ENCODE assay signal across 20 cellular contexts in genomic region chr5:14737309-14737708, GRCh38.
"Had no signal": no experiment of that assay in that cellular context is flagged by ENCODE, and none has a peak within 500 bp of the region (broad histone marks: within the 10 kb centered on the region; RNA-seq: fewer than 3 reads in every experiment).

No MANE protein-coding gene starts in this region.

- ATAC-seq: gastroesophageal sphincter, lower lobe of right lung had no signal

- H3K9me3 Mint-ChIP-seq: activated naive CD8-positive, alpha-beta T cell treated with anti-CD3 and anti-CD28 coated beads, Interleukin-2, amount 10 ng/mL, durations not matched to agents 7 days and 5 days; mesothelial cell of epicardium; nephron progenitor cell; stimulated activated naive CD8-positive, alpha-beta T cell treated with anti-CD3 and anti-CD28 coated beads, Interleukin-15, Interleukin-2, amounts not matched to agents 100 ng/mL and 50 ng/mL, for 24 hours; T-helper 2 cell treated with Interferon-gamma antibody and Interleukin-4, amounts not matched to agents 5 μg/mL and 100 μg/mL, for 36 hours; type B pancreatic cell had no signal

- H3K4me1 Mint-ChIP-seq: mesothelial cell of epicardium had no signal

- H3K4me3 ChIP-seq: breast epithelium, gastroesophageal sphincter, lower lobe of right lung, skin epidermis, suprapubic skin had no signal

- H3K27ac Mint-ChIP-seq: activated naive CD8-positive, alpha-beta T cell treated with anti-CD3 and anti-CD28 coated beads, Interleukin-2, amount 10 ng/mL, durations not matched to agents 7 days and 5 days; mesothelial cell of epicardium; nephron progenitor cell; stimulated activated naive CD8-positive, alpha-beta T cell treated with anti-CD3 and anti-CD28 coated beads, Interleukin-15, Interleukin-2, amounts not matched to agents 100 ng/mL and 50 ng/mL, for 24 hours; T-helper 2 cell treated with Interferon-gamma antibody and Interleukin-4, amounts not matched to agents 5 μg/mL and 100 μg/mL, for 36 hours; type B pancreatic cell had no signal

- H3K4me1 ChIP-seq: breast epithelium, lower lobe of right lung, suprapubic skin had no signal

- H3K4me3 Mint-ChIP-seq: activated naive CD8-positive, alpha-beta T cell treated with anti-CD3 and anti-CD28 coated beads, Interleukin-2, amount 10 ng/mL, durations not matched to agents 7 days and 5 days; mesothelial cell of epicardium; nephron progenitor cell; stimulated activated naive CD8-positive, alpha-beta T cell treated with anti-CD3 and anti-CD28 coated beads, Interleukin-15, Interleukin-2, amounts not matched to agents 100 ng/mL and 50 ng/mL, for 24 hours; T-helper 2 cell treated with Interferon-gamma antibody and Interleukin-4, amounts not matched to agents 5 μg/mL and 100 μg/mL, for 36 hours; type B pancreatic cell had no signal

- DNase-seq: activated CD4-positive, alpha-beta T cell treated with anti-CD3 and anti-CD28 coated beads, Interleukin-2, amount 50 U/mL, for 48 hours; activated naive CD8-positive, alpha-beta T cell treated with anti-CD3 and anti-CD28 coated beads, Interleukin-2, amount 10 ng/mL, durations not matched to agents 7 days and 5 days; anterior cingulate cortex; cerebellar nuclear complex; cortex of kidney; effector CD4-positive, alpha-beta T cell; left cardiac atrium; lower lobe of right lung; nephron progenitor cell; occipital lobe; retina; stimulated activated CD4-positive, alpha-beta T cell treated with anti-CD3 and anti-CD28 coated beads, Interleukin-2, amount 100 ng/mL, for 48 hours had no signal

- H3K27me3 ChIP-seq: breast epithelium, gastroesophageal sphincter, suprapubic skin had no signal

- H3K27me3 Mint-ChIP-seq: activated naive CD8-positive, alpha-beta T cell treated with anti-CD3 and anti-CD28 coated beads, Interleukin-2, amount 10 ng/mL, durations not matched to agents 7 days and 5 days; stimulated activated naive CD8-positive, alpha-beta T cell treated with anti-CD3 and anti-CD28 coated beads, Interleukin-15, Interleukin-2, amounts not matched to agents 100 ng/mL and 50 ng/mL, for 24 hours; type B pancreatic cell had no signal

- H3K9me3 ChIP-seq: breast epithelium, gastroesophageal sphincter, lower lobe of right lung, suprapubic skin had no signal

- H3K27ac ChIP-seq: breast epithelium, gastroesophageal sphincter, lower lobe of right lung, skin epidermis, suprapubic skin had no signal
